ENCODE assay signal across 13 cellular contexts in genomic region chr17:20086416-20087074, GRCh38.
A peak's percentile ranks its signal among the peaks of the same experiment; 100 is the strongest.
DNase-seq lines count a peak whose midpoint lies in the region; ATAC-seq and TF ChIP-seq lines count a peak whose summit lies in the region.
"Had no signal": no experiment of that assay in that cellular context is flagged by ENCODE, and none has a peak within 500 bp of the region (broad histone marks: within the 10 kb centered on the region; RNA-seq: fewer than 3 reads in every experiment).

No MANE protein-coding gene starts in this region.

- H3K36me3 ChIP-seq in HEK293 (ENCODE audit: control insufficient read depth in 2 of 2, insufficient read depth in 1 of 2, low read length in 2 of 2) = no peaks in the 10 kb centered on the region
- H3K36me3 ChIP-seq in PC-3 (ENCODE audit: low read depth, low read length) = no peaks in the 10 kb centered on the region
- no peaks in the 10 kb centered on the region for H3K36me3 ChIP-seq in esophagus muscularis mucosa
- H3K36me3 ChIP-seq in skeletal muscle tissue (ENCODE audit: control insufficient read depth in 3 of 3, insufficient read depth in 3 of 3, low read length in 3 of 3) = no peaks in the 10 kb centered on the region
- H3K36me3 ChIP-seq in HAP-1 (replicated peaks) = no peaks in the 10 kb centered on the region
- H3K36me3 ChIP-seq: lower lobe of right lung had no signal

- H3K9me3 ChIP-seq in HEK293 (ENCODE audit: control insufficient read depth, insufficient read depth, low read depth, low read length) (no peaks in the 10 kb centered on the region), PC-3 (ENCODE audit: low read length) (no peaks in the 10 kb centered on the region), esophagus muscularis mucosa (no peaks in the 10 kb centered on the region), skeletal muscle tissue (ENCODE audit: control insufficient read depth in 3 of 3, low read length in 3 of 3) (no peaks in the 10 kb centered on the region), HAP-1 (no peaks in the 10 kb centered on the region)
- H3K9me3 ChIP-seq: lower lobe of right lung had no signal

- no peaks in the 10 kb centered on the region for H3K27me3 ChIP-seq in PC-3 (ENCODE audit: low read length)
- no peaks in the 10 kb centered on the region for H3K27me3 ChIP-seq in esophagus muscularis mucosa
- H3K27me3 ChIP-seq in skeletal muscle tissue (ENCODE audit: control insufficient read depth in 3 of 3, insufficient read depth in 3 of 3, low read length in 3 of 3) = peaks cover 0 to 4% (median 3%) of the 10 kb centered on the region in 3 donors
- no peaks in the 10 kb centered on the region for H3K27me3 ChIP-seq in HAP-1 (ENCODE audit: low read depth)

- no peaks in the 10 kb centered on the region for H3F3A ChIP-seq in PC-3 (ENCODE audit: low read length, unreplicated experiment)

- CTCF ChIA-PET in HEK293 (lab: Yijun Ruan, JAX) (interaction anchor here (0.6 to 2.1 kb wide), 3 partner anchors 15 to 365 kb away, joined by 3 to 4 read pairs (median 4); no protein-coding TSS in a partner anchor), PC-3 (lab: Charles Lee) (no interaction called here), HEK293T (lab: Yijun Ruan, JAX) (interaction anchor here (0.6 kb wide), 1 partner anchor 27 kb away, joined by 3 read pairs; no protein-coding TSS in a partner anchor)

- WGBS in esophagus muscularis mucosa = 89% methylated on average over 3 of the region's 7 CpGs

- H3K9me2 ChIP-seq in PC-3 (replicated peaks; ENCODE audit: low read length) = no peaks in the 10 kb centered on the region

- POLR2A ChIA-PET in HEK293 (lab: Yijun Ruan, JAX) (no interaction called here), PC-3 (lab: Charles Lee; ENCODE audit: unreplicated experiment) (no interaction called here), HEK293T (lab: Yijun Ruan, JAX) (no interaction called here)

- DNase-seq in PC-3 (peak; percentile 22), esophagus muscularis mucosa (ENCODE audit: extremely low spot score) (no peak), HEK293T (ENCODE audit: extremely low spot score) (no peak), HAP-1 (ENCODE audit: low spot score in 2 of 2) (no peak)
- DNase-seq in stimulated activated CD4-positive, alpha-beta T cell treated with anti-CD3 and anti-CD28 coated beads, Interleukin-2, amount 100 ng/mL, for 24 hours = no peak
- DNase-seq: activated B cell treated with CpG ODN at 0.5 μM for 24 hours; activated CD8-positive, alpha-beta T cell treated with anti-CD3 and anti-CD28 coated beads, Interleukin-2, amount 10 ng/mL, durations not matched to agents 7 days and 5 days; foreskin keratinocyte; H7; lower lobe of right lung had no signal

- H2AFZ ChIP-seq in PC-3 (ENCODE audit: low read length) = no peak overlapping the region

- no peak for TF ChIP-seq EP300 in esophagus muscularis mucosa (IDR thresholded peaks at IDR 0.05)

- TF ChIP-seq POLR2A in esophagus muscularis mucosa (IDR thresholded peaks at IDR 0.05; ENCODE audit: low read depth) = no peak

- intact Hi-C loops in PC-3 (cut with micrococcal nuclease) (no loop called here), esophagus muscularis mucosa (cut with DNase I) (no loop called here)

- H3K4me1 ChIP-seq in HEK293 (ENCODE audit: control insufficient read depth, insufficient read depth, low read length) (peaks cover 3% of the 10 kb centered on the region; the same call in 1 of the 2 replicates), PC-3 (ENCODE audit: insufficient read depth, low read length) (no peaks in the 10 kb centered on the region), esophagus muscularis mucosa (peaks cover 0 to 19% (median 3%) of the 10 kb centered on the region in 4 donors), skeletal muscle tissue (ENCODE audit: control insufficient read depth in 3 of 3, insufficient read depth in 3 of 3, low read length in 3 of 3) (peaks cover 22 to 31% (median 25%) of the 10 kb centered on the region in 3 donors), HAP-1 (peaks cover 6% of the 10 kb centered on the region)
- H3K4me1 ChIP-seq: foreskin keratinocyte, lower lobe of right lung had no signal

- TF ChIP-seq CTCF in HEK293 (tag by site-specific recombination; IDR thresholded peaks at IDR 0.05) (peak; percentile 40; the same call in 1 of the 2 replicates), PC-3 (conservative IDR thresholded peaks at IDR 0.05; ENCODE audit: low read depth, low read length) (0 out of 2 replicates have a peak, but pooled peaks have one; percentile 17), esophagus muscularis mucosa (IDR thresholded peaks at IDR 0.05) (peak in 1 of 3 experiments; percentile 9)

- ATAC-seq in PC-3 = no peak
- ATAC-seq: activated CD8-positive, alpha-beta T cell treated with anti-CD3 and anti-CD28 coated beads, Interleukin-2, amount 10 ng/mL, durations not matched to agents 7 days and 5 days; activated T-helper 17 cell treated with anti-CD3 and anti-CD28 coated beads, Interleukin-2, amount 50 U/mL, for 72 hours; foreskin keratinocyte; lower lobe of right lung had no signal

- no peak overlapping the region for H3K4me2 ChIP-seq in PC-3 (ENCODE audit: low read length)

- BruUV-seq in PC-3 (replicated peaks; lab: Mats Ljungman, UMichigan) = no TSS peak

- H4K20me1 ChIP-seq in PC-3 (ENCODE audit: low read length) = no peaks in the 10 kb centered on the region

- in situ Hi-C loops in HAP-1 (cut with MboI; ENCODE audit: low sequenced_read_pairs) = no loop called here

- no peak overlapping the region for H3K27ac ChIP-seq in HEK293 (ENCODE audit: extremely low read depth, low read depth, low read length)
- no peak overlapping the region for H3K27ac ChIP-seq in PC-3 (ENCODE audit: low read length)
- peak overlapping the region in 3 of 4 donors; percentile 14 to 39 (median 35) for H3K27ac ChIP-seq in esophagus muscularis mucosa (replicated peaks in 1 of 4)
- H3K27ac ChIP-seq in skeletal muscle tissue (ENCODE audit: low read depth, low read length) = peak overlapping the region; percentile 19
- H3K27ac ChIP-seq: foreskin keratinocyte, lower lobe of right lung had no signal

- H3K9ac ChIP-seq in PC-3 (ENCODE audit: low read length) = no peak overlapping the region
- H3K9ac ChIP-seq in skeletal muscle tissue (ENCODE audit: low read depth in 1 of 3, low read length in 3 of 3) = no peak overlapping the region

- H3K4me3 ChIP-seq in HEK293 (ENCODE audit: low read depth, low read length) = no peak overlapping the region
- H3K4me3 ChIP-seq in PC-3 (ENCODE audit: low read length) = no peak overlapping the region
- H3K4me3 ChIP-seq in esophagus muscularis mucosa = no peak overlapping the region
- H3K4me3 ChIP-seq in skeletal muscle tissue (ENCODE audit: low read length in 3 of 3) = no peak overlapping the region
- no peak overlapping the region for H3K4me3 ChIP-seq in HAP-1
- H3K4me3 ChIP-seq: lower lobe of right lung had no signal

- no peaks in the 10 kb centered on the region for H3K79me2 ChIP-seq in PC-3 (ENCODE audit: low read length)

TF ChIP-seq in HEK293, 187 proteins besides CTCF, POLR2A, EP300 and RAD21 (continues in another document):
- TF ChIP-seq GLIS1 (tag by site-specific recombination; IDR thresholded peaks at IDR 0.05) = peak; percentile 32
- TF ChIP-seq, protein P1, sequence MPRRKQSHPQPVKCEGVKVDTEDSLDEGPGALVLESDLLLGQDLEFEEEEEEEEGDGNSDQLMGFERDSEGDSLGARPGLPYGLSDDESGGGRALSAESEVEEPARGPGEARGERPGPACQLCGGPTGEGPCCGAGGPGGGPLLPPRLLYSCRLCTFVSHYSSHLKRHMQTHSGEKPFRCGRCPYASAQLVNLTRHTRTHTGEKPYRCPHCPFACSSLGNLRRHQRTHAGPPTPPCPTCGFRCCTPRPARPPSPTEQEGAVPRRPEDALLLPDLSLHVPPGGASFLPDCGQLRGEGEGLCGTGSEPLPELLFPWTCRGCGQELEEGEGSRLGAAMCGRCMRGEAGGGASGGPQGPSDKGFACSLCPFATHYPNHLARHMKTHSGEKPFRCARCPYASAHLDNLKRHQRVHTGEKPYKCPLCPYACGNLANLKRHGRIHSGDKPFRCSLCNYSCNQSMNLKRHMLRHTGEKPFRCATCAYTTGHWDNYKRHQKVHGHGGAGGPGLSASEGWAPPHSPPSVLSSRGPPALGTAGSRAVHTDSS (tag by site-specific recombination; IDR thresholded peaks at IDR 0.05) = no peak
- TF ChIP-seq SCRT2 (tag by site-specific recombination; IDR thresholded peaks at IDR 0.05) = peak; percentile 46; the same call in 1 of the 2 replicates
- TF ChIP-seq YY1 (tag by site-specific recombination; IDR thresholded peaks at IDR 0.05) = no peak

TF ChIP-seq in HEK293T, 16 proteins besides CTCF, POLR2A, EP300 and RAD21:
- no peak for TF ChIP-seq FOXA1 (IDR thresholded peaks at IDR 0.05)
- TF ChIP-seq ARNT (IDR thresholded peaks at IDR 0.05) = no peak
- no peak for TF ChIP-seq CTBP1 (IDR thresholded peaks at IDR 0.05; ENCODE audit: borderline replicate concordance)
- TF ChIP-seq ELF4 (IDR thresholded peaks at IDR 0.05) = no peak
- TF ChIP-seq ZNF384 (IDR thresholded peaks at IDR 0.05) = no peak
- no peak for TF ChIP-seq FOXK2 (IDR thresholded peaks at IDR 0.05)
- TF ChIP-seq LEF1 (IDR thresholded peaks at IDR 0.05; ENCODE audit: borderline replicate concordance) = no peak
- no peak for TF ChIP-seq SUZ12 (IDR thresholded peaks at IDR 0.05)
- no peak for TF ChIP-seq SP1 (IDR thresholded peaks at IDR 0.05)
- TF ChIP-seq NFRKB (IDR thresholded peaks at IDR 0.05) = no peak
- TF ChIP-seq FOXM1 (IDR thresholded peaks at IDR 0.05; ENCODE audit: borderline replicate concordance) = no peak
- TF ChIP-seq, protein P2, sequence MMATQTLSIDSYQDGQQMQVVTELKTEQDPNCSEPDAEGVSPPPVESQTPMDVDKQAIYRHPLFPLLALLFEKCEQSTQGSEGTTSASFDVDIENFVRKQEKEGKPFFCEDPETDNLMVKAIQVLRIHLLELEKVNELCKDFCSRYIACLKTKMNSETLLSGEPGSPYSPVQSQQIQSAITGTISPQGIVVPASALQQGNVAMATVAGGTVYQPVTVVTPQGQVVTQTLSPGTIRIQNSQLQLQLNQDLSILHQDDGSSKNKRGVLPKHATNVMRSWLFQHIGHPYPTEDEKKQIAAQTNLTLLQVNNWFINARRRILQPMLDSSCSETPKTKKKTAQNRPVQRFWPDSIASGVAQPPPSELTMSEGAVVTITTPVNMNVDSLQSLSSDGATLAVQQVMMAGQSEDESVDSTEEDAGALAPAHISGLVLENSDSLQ (IDR thresholded peaks at IDR 0.05) = no peak
- no peak for TF ChIP-seq L3MBTL2 (conservative IDR thresholded peaks at IDR 0.05)
- no peak for TF ChIP-seq BHLHE40 (IDR thresholded peaks at IDR 0.05; ENCODE audit: borderline replicate concordance)
- no peak for TF ChIP-seq TARDBP (IDR thresholded peaks at IDR 0.05)
TF ChIP-seq in HEK293T: peak in this region for 0.

Comparison
In these comparisons a context has a peak if more than half of its experiments do, and no peak if none do; other contexts are left out.
1. H3K27ac ChIP-seq: peak in esophagus muscularis mucosa (3 of 4) and skeletal muscle tissue (single experiment); none in HEK293 (single experiment) and PC-3 (single experiment).